In genomic region chr14:71620401-71620800, GRCh38 we compare ENCODE assay signal across 19 cellular contexts.
A peak's percentile ranks its signal among the peaks of the same experiment; 100 is the strongest.
DNase-seq lines count a peak whose midpoint lies in the region; ATAC-seq and TF ChIP-seq lines count a peak whose summit lies in the region.
"Had no signal": no experiment of that assay in that cellular context is flagged by ENCODE, and none has a peak within 500 bp of the region (broad histone marks: within the 10 kb centered on the region; RNA-seq: fewer than 3 reads in every experiment).

No MANE protein-coding gene starts in this region.

- H3K27ac Mint-ChIP-seq in memory B cell, result peak overlapping the region; percentile 45

- peaks cover 51% of the 10 kb centered on the region for H3K36me3 Mint-ChIP-seq in memory B cell

- H3K4me3 Mint-ChIP-seq in memory B cell, result no peak overlapping the region

- ATAC-seq in PC-3 (peak; percentile 85), memory B cell (ENCODE audit: low read depth) (no peak), HG02970 (IDR thresholded peaks at IDR 0.05; ENCODE audit: low FRiP score, unreplicated experiment) (no peak), HG03520 (IDR thresholded peaks at IDR 0.05; ENCODE audit: unreplicated experiment) (no peak), GM21723 (IDR thresholded peaks at IDR 0.05; ENCODE audit: unreplicated experiment) (no peak)
- ATAC-seq: pancreas had no signal

- H3K27me3 Mint-ChIP-seq in memory B cell, result no peaks in the 10 kb centered on the region

- CTCF ChIA-PET in PC-3 (lab: Charles Lee), result interaction anchor here (0.7 kb wide), 1 partner anchor 298 kb away, joined by 4 read pairs; no protein-coding TSS in a partner anchor

- H3K27ac ChIP-seq in PC-3 (ENCODE audit: low read length), result peak overlapping the region; percentile 74
- H3K27ac ChIP-seq: pancreas, tibial artery had no signal

- TF ChIP-seq CTCF in PC-3 (conservative IDR thresholded peaks at IDR 0.05; ENCODE audit: low read depth, low read length), result no peak

- no peak overlapping the region for H2AFZ ChIP-seq in PC-3 (ENCODE audit: low read length)

- no peak overlapping the region for H3K4me3 ChIP-seq in PC-3 (ENCODE audit: low read length)
- H3K4me3 ChIP-seq: pancreas, tibial artery had no signal

- peaks cover 21% of the 10 kb centered on the region for H3K36me3 ChIP-seq in PC-3 (ENCODE audit: low read depth, low read length)

- no TSS peak for BruUV-seq in PC-3 (replicated peaks; lab: Mats Ljungman, UMichigan)

- H3K9me2 ChIP-seq in PC-3 (replicated peaks; ENCODE audit: low read length), result no peaks in the 10 kb centered on the region

- no peaks in the 10 kb centered on the region for H3K9me3 Mint-ChIP-seq in memory B cell

- DNase-seq in AG20443 (ENCODE audit: low spot score) (peak; percentile 29), PC-3 (peak; percentile 80), dermis blood vessel endothelial cell (peak; percentile 62), memory B cell (ENCODE audit: low spot score in 2 of 2) (no peak)
- no peak for DNase-seq in activated CD4-positive, alpha-beta T cell treated with anti-CD3 and anti-CD28 coated beads, Interleukin-2, amount 50 U/mL, for 1 hour
- DNase-seq: activated naive CD4-positive, alpha-beta T cell; AML-193; caudate nucleus; DMS153; erythroblast; mesendoderm; NCI-H187; NCI-H748 treated with DMSO at 0.1 percent for 48 hours; pancreas; SIG-M5; tibial artery had no signal

- H3K79me2 ChIP-seq in PC-3 (ENCODE audit: low read length), result no peaks in the 10 kb centered on the region

- peak overlapping the region; percentile 50 for H3K4me2 ChIP-seq in PC-3 (ENCODE audit: low read length)

- 0 out of 2 replicates have a peak, but pooled peaks cover 3% of the 10 kb centered on the region for H4K20me1 ChIP-seq in PC-3 (ENCODE audit: low read length)

- no peaks in the 10 kb centered on the region for H3F3A ChIP-seq in PC-3 (ENCODE audit: low read length, unreplicated experiment)

- peaks cover 36% of the 10 kb centered on the region for H3K4me1 Mint-ChIP-seq in memory B cell

- no peaks in the 10 kb centered on the region for H3K27me3 ChIP-seq in PC-3 (ENCODE audit: low read length)
- H3K27me3 ChIP-seq: pancreas, tibial artery had no signal

- POLR2A ChIA-PET in PC-3 (lab: Charles Lee; ENCODE audit: unreplicated experiment), result interaction anchor here (0.5 to 0.6 kb wide), 2 partner anchors 29 to 60 kb away, joined by 3 to 4 read pairs; no protein-coding TSS in a partner anchor

- H3K4me1 ChIP-seq in PC-3 (ENCODE audit: insufficient read depth, low read length), result peaks cover 35% of the 10 kb centered on the region
- H3K4me1 ChIP-seq: pancreas, tibial artery had no signal

- no peaks in the 10 kb centered on the region for H3K9me3 ChIP-seq in PC-3 (ENCODE audit: low read length)
- H3K9me3 ChIP-seq: pancreas, tibial artery had no signal

- intact Hi-C loops in PC-3 (cut with micrococcal nuclease), result no loop called here

- peak overlapping the region; percentile 25 for H3K9ac ChIP-seq in PC-3 (ENCODE audit: low read length)

Comparison
In these comparisons a context has a peak if more than half of its experiments do, and no peak if none do; other contexts are left out.
1. DNase-seq: peak in AG20443 (single experiment), PC-3 (single experiment) and dermis blood vessel endothelial cell (single experiment); none in memory B cell (0 of 2) and activated CD4-positive, alpha-beta T cell treated with anti-CD3 and anti-CD28 coated beads, Interleukin-2, amount 50 U/mL, for 1 hour (single experiment).